ENCODE assay signal across 8 cellular contexts in genomic region chr20:6178537-6178936, GRCh38. TPM values are rescaled to one million over a fixed set of nuclear protein-coding genes. Genes with fewer than 3 reads are reported as not detected.
DNase-seq lines count a peak whose midpoint lies in the region; ATAC-seq and TF ChIP-seq lines count a peak whose summit lies in the region.

No MANE protein-coding gene starts in this region.

- H3K27ac ChIP-seq in Peyer's patch (no peak overlapping the region), gastroesophageal sphincter (no peak overlapping the region)

- no peak overlapping the region for H3K27ac Mint-ChIP-seq in activated naive CD4-positive, alpha-beta T cell treated with anti-CD3 and anti-CD28 coated beads, Interleukin-2, amount 10 ng/mL, durations not matched to agents 7 days and 5 days

- ATAC-seq in gastroesophageal sphincter, result no peak

- H3K36me3 Mint-ChIP-seq in activated naive CD4-positive, alpha-beta T cell treated with anti-CD3 and anti-CD28 coated beads, Interleukin-2, amount 10 ng/mL, durations not matched to agents 7 days and 5 days, result no peaks in the 10 kb centered on the region

- H3K27me3 ChIP-seq in Peyer's patch (no peaks in the 10 kb centered on the region), gastroesophageal sphincter (no peaks in the 10 kb centered on the region)

- intact Hi-C loops in posterior vena cava (cut with DNase I), result no loop called here

- WGBS in gastroesophageal sphincter (ENCODE audit: low coverage in 1 of 2), 2 donors, result 5 to 12% methylated on average over 3 of the region's 3 CpGs

- no peaks in the 10 kb centered on the region for H3K36me3 ChIP-seq in Peyer's patch
- H3K36me3 ChIP-seq in gastroesophageal sphincter, result no peaks in the 10 kb centered on the region

- H3K4me1 Mint-ChIP-seq in activated naive CD4-positive, alpha-beta T cell treated with anti-CD3 and anti-CD28 coated beads, Interleukin-2, amount 10 ng/mL, durations not matched to agents 7 days and 5 days, result no peaks in the 10 kb centered on the region

- H3K4me3 ChIP-seq in Peyer's patch, result no peak overlapping the region
- no peak overlapping the region for H3K4me3 ChIP-seq in gastroesophageal sphincter

- TF ChIP-seq CTCF in AG09319 (IDR thresholded peaks at IDR 0.05; ENCODE audit: low read depth, low read length) (peak; percentile 43), Peyer's patch (IDR thresholded peaks at IDR 0.05) (peak in 4 of 6 experiments; percentile 17 to 63 (median 58)), gastroesophageal sphincter (IDR thresholded peaks at IDR 0.05) (peak in 1 of 4 experiments; percentile 30)

- H3K4me3 Mint-ChIP-seq in activated naive CD4-positive, alpha-beta T cell treated with anti-CD3 and anti-CD28 coated beads, Interleukin-2, amount 10 ng/mL, durations not matched to agents 7 days and 5 days, result no peak overlapping the region

- H3K4me1 ChIP-seq in Peyer's patch (no peaks in the 10 kb centered on the region), gastroesophageal sphincter (no peaks in the 10 kb centered on the region)

- DNase-seq in AG09319 (ENCODE audit: extremely low read depth, low read depth) (peak; percentile 5), HT-29 (ENCODE audit: low spot score) (peak; percentile 56), Peyer's patch (no peak), globus pallidus (ENCODE audit: low spot score) (peak; percentile 14), posterior vena cava (ENCODE audit: low spot score) (no peak)
- DNase-seq in activated naive CD4-positive, alpha-beta T cell treated with anti-CD3 and anti-CD28 coated beads, Interleukin-2, amount 10 ng/mL, durations not matched to agents 7 days and 5 days, result no peak
- DNase-seq in effector CD4-positive, alpha-beta T cell, result no peak

- H3K9me3 ChIP-seq in Peyer's patch, result no peaks in the 10 kb centered on the region
- H3K9me3 ChIP-seq in gastroesophageal sphincter, result no peaks in the 10 kb centered on the region

- no peaks in the 10 kb centered on the region for H3K27me3 Mint-ChIP-seq in activated naive CD4-positive, alpha-beta T cell treated with anti-CD3 and anti-CD28 coated beads, Interleukin-2, amount 10 ng/mL, durations not matched to agents 7 days and 5 days

- no peak for TF ChIP-seq EP300 in gastroesophageal sphincter (IDR thresholded peaks at IDR 0.05)

- CTCF ChIA-PET in activated naive CD4-positive, alpha-beta T cell treated with anti-CD3 and anti-CD28 coated beads, Interleukin-2, amount 10 ng/mL, durations not matched to agents 7 days and 5 days (lab: Charles Lee), result no interaction called here

- no peaks in the 10 kb centered on the region for H3K9me3 Mint-ChIP-seq in activated naive CD4-positive, alpha-beta T cell treated with anti-CD3 and anti-CD28 coated beads, Interleukin-2, amount 10 ng/mL, durations not matched to agents 7 days and 5 days

- no peak for TF ChIP-seq POLR2A in Peyer's patch (IDR thresholded peaks at IDR 0.05)
- no peak for TF ChIP-seq POLR2A in gastroesophageal sphincter (IDR thresholded peaks at IDR 0.05)

RNA-seq across cellular contexts. Expression of gene FERMT1, which starts 55.7 kb away (rescaled TPM):
- total RNA-seq in HT-29 (2014; rRNA removed; shearing (Covaris generic)), result 69.1 and 72.0 TPM in 2 replicates
- 10 to 100 TPM; 12.4 to 21.2 (median 16.2) TPM for total RNA-seq in Peyer's patch
- 1 to 10 TPM in 1 of 2 donors, not detected in 1; 1.4 TPM for total RNA-seq in posterior vena cava
- total RNA-seq in gastroesophageal sphincter, result 1 to 10 TPM in 2 of 4 donors, under 1 TPM in 2; 0.16 to 2.2 (median 1.0) TPM

Comparison
In these comparisons a context has a peak if more than half of its experiments do, and no peak if none do; other contexts are left out.
1. DNase-seq: peak in AG09319 (single experiment), HT-29 (single experiment) and globus pallidus (single experiment); none in Peyer's patch (0 of 3), activated naive CD4-positive, alpha-beta T cell treated with anti-CD3 and anti-CD28 coated beads, Interleukin-2, amount 10 ng/mL, durations not matched to agents 7 days and 5 days (single experiment), posterior vena cava (single experiment) and effector CD4-positive, alpha-beta T cell (single experiment).
2. RNA of gene FERMT1, which starts 55.7 kb away (total RNA-seq): 69.1 to 72.0 TPM in HT-29 and 12.4 to 21.2 TPM in Peyer's patch; 0.16 to 2.2 TPM in gastroesophageal sphincter and 1.4 TPM in posterior vena cava; every median in the first group is over 4 times any median in the second.